ENCODE assay signal across 8 cellular contexts in the genomic region with DNA sequence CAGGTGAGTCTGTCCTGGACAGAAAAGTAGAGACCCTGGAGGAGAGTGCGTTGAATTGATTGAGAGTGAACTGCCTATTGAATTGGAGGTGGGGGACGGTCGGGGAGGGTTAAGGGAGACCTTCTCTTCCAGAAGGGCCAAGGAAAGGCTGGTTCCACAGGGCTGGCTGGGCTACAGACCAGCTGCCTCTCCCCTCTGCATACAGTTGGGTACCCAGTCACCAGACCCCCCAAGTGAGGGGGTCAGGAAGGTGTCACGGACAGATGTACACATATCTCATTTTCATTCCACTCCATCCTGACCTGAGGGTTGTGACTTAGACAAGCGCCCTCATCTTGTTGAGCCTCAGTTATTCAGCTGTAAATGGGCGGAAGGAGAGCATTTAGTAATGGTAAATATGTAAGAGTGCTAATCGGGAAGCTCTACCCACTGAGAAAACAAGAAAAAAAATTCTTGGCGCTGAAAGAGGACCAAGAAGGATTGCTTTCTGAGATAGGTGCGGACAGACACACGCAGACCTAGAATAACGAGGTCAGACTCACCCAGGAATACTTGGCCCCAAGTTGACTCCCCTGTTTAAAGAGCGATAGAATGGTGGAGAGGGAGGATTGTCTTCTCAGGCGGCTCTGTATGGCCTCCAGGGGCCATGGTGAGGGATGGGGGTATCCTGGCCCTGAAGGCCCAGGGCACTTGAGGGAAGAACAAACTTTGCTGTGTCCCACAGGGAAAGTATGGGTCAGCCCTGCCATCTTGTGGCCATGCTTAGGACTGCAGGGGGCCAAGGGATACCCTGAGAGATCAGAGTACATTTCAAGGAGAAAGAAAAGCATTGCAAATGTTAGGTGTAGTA. TPM values are rescaled to one million over a fixed set of nuclear protein-coding genes. Genes with fewer than 3 reads are reported as not detected.
DNase-seq lines count a peak whose midpoint lies in the region; ATAC-seq and TF ChIP-seq lines count a peak whose summit lies in the region.

No MANE protein-coding gene starts in this region.

- H3K36me3 ChIP-seq in PC-9 (ENCODE audit: low read depth) (no peaks in the 10 kb centered on the region), body of pancreas (replicated peaks in 1 of 2; ENCODE audit: insufficient read depth in 1 of 2, low read depth in 2 of 2) (no peaks in the 10 kb centered on the region)

- intact Hi-C loops in PC-9 (cut with micrococcal nuclease; ENCODE audit: unreplicated experiment): loop anchor here (1.0 to 5.0 kb wide), 3 partner anchors 135 to 471 kb away; no protein-coding TSS in a partner anchor
- intact Hi-C loops in body of pancreas (cut with DNase I): no loop called here

- H3K9me3 ChIP-seq in PC-9 (ENCODE audit: insufficient read depth, low read depth) (no peaks in the 10 kb centered on the region), body of pancreas (no peaks in the 10 kb centered on the region)

- H2AFZ ChIP-seq in PC-9: no peak overlapping the region

- H4K20me1 ChIP-seq in PC-9 (ENCODE audit: insufficient read depth): no peaks in the 10 kb centered on the region

- no peaks in the 10 kb centered on the region for H3K79me2 ChIP-seq in PC-9 (ENCODE audit: low read depth)

- H3K9me2 ChIP-seq in PC-9 (ENCODE audit: insufficient read depth): no peaks in the 10 kb centered on the region

- H3K4me3 ChIP-seq in PC-9 (no peak overlapping the region), body of pancreas (no peak overlapping the region)

- POLR2A ChIA-PET in PC-9 (lab: Charles Lee; ENCODE audit: unreplicated experiment): interaction anchor here (0.6 kb wide), 1 partner anchor 530 kb away, joined by 15 read pairs; no protein-coding TSS in a partner anchor

- no peaks in the 10 kb centered on the region for H3F3A ChIP-seq in PC-9 (ENCODE audit: insufficient read depth, low read depth)

- H3K4me1 ChIP-seq in PC-9 (replicated peaks; ENCODE audit: insufficient read depth) (no peaks in the 10 kb centered on the region), body of pancreas (no peaks in the 10 kb centered on the region)

- CTCF ChIA-PET in PC-9 (lab: Charles Lee): interaction anchor here (0.7 to 1.1 kb wide), 2 partner anchors 135 to 472 kb away, joined by 3 to 4 read pairs; no protein-coding TSS in a partner anchor

- BruUV-seq in PC-9 (replicated peaks; lab: Mats Ljungman, UMichigan): no TSS peak

- H3K27ac ChIP-seq in PC-9 (no peak overlapping the region), body of pancreas (no peak overlapping the region)

- WGBS in body of pancreas, 2 donors: 60% methylated on average over 13 of the region's 13 CpGs

- DNase-seq in EH (ENCODE audit: low read depth): peak; percentile 63
- peak in 1 of 2 experiments; percentile 73 for DNase-seq in PC-9
- peak; percentile 51 to 76 (median 66) for DNase-seq in body of pancreas
- DNase-seq in iPS-NIHi7 (ENCODE audit: extremely low spot score): peak; percentile 89
- DNase-seq in stimulated activated CD4-positive, alpha-beta T cell treated with anti-CD3 and anti-CD28 coated beads, Interleukin-1b, Interleukin-23, amount 100 ng/mL, for 48 hours: peak; percentile 43
- DNase-seq in NCI-H1092 treated with DMSO at 0.1 percent for 48 hours (lab: John Stamatoyannopoulos, UW): no peak

- ATAC-seq in GM19372 (IDR thresholded peaks at IDR 0.05; ENCODE audit: low read depth, unreplicated experiment) (peak; percentile 85), HG03196 (IDR thresholded peaks at IDR 0.05; ENCODE audit: unreplicated experiment) (peak; percentile 93), body of pancreas (peak; percentile 80)

- peak; percentile 99 for TF ChIP-seq CTCF in PC-9 (conservative IDR thresholded peaks at IDR 0.05)
- TF ChIP-seq CTCF in body of pancreas (IDR thresholded peaks at IDR 0.05): peak; percentile 43 to 86 (median 79)

- H3K27me3 ChIP-seq in PC-9 (ENCODE audit: insufficient read depth, low read depth) (no peaks in the 10 kb centered on the region), body of pancreas (no peaks in the 10 kb centered on the region)

- no peak for TF ChIP-seq POLR2A in body of pancreas (IDR thresholded peaks at IDR 0.05)

- no peak overlapping the region for H3K4me2 ChIP-seq in PC-9

RNA-seq across cellular contexts. Expression of gene MBL2, which starts 7.2 kb away (rescaled TPM):
- total RNA-seq in PC-9 (2021): not detected in 2 replicates
- total RNA-seq in body of pancreas: not detected
